ENCODE assay signal across 9 cellular contexts in the genomic region with DNA sequence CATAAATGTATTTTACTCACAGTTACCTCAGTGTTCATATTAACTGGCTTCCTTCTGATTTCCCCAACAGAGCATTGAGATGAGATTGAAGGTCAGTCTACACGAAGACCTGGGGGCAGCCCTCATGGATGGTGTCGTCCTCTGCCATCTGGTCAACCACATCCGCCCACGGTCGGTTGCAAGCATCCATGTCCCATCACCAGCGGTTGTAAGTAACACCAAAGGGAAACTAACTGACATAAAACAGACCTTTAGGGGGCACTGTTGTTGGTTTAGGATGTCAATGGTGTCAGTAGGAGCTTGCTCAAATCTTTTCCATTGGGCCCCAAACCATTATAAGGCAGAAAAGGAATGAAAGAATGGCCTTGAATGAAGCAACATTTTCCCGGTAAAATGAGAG.
A peak's percentile ranks its signal among the peaks of the same experiment; 100 is the strongest.
DNase-seq lines count a peak whose midpoint lies in the region; ATAC-seq and TF ChIP-seq lines count a peak whose summit lies in the region.
"Had no signal": no experiment of that assay in that cellular context is flagged by ENCODE, and none has a peak within 500 bp of the region (broad histone marks: within the 10 kb centered on the region; RNA-seq: fewer than 3 reads in every experiment).

No MANE protein-coding gene starts in this region.

- H3K9me2 ChIP-seq in OCI-LY7 (ENCODE audit: insufficient read depth, low read length) = no peaks in the 10 kb centered on the region

- CTCF ChIA-PET in OCI-LY7 (lab: Charles Lee; ENCODE audit: unreplicated experiment) = no interaction called here

- no peak for ATAC-seq in foreskin keratinocyte
- no peak for ATAC-seq in GM19452 (IDR thresholded peaks at IDR 0.05; ENCODE audit: unreplicated experiment)
- ATAC-seq: pancreas had no signal

- 0 out of 2 replicates have a peak, but pooled peaks cover 3% of the 10 kb centered on the region for H3K9me3 ChIP-seq in OCI-LY7 (ENCODE audit: low read length)
- H3K9me3 ChIP-seq: pancreas had no signal

- H3K36me3 ChIP-seq in OCI-LY7 (ENCODE audit: insufficient read depth, low read length) = peaks cover 96% of the 10 kb centered on the region

- no peak overlapping the region for H3K4me2 ChIP-seq in OCI-LY7 (ENCODE audit: low read length)

- H3K27ac ChIP-seq in OCI-LY7 (ENCODE audit: low read depth, low read length, poor library complexity, severe bottlenecking) (no peak overlapping the region), foreskin keratinocyte (no peak overlapping the region)
- H3K27ac ChIP-seq: pancreas had no signal

- BruUV-seq in OCI-LY7 (replicated peaks; lab: Mats Ljungman, UMichigan) = no TSS peak

- H3K79me2 ChIP-seq in OCI-LY7 (ENCODE audit: insufficient read depth, low read depth, low read length) = no peaks in the 10 kb centered on the region

- in situ Hi-C loops in G401 (cut with HindIII; ENCODE audit: low sequenced_read_pairs) = no loop called here

- H3K4me3 ChIP-seq in OCI-LY7 (ENCODE audit: low read depth, low read length, poor library complexity, severe bottlenecking) = no peak overlapping the region
- H3K4me3 ChIP-seq: pancreas had no signal

- POLR2A ChIA-PET in OCI-LY7 (lab: Charles Lee) = no interaction called here

- peak; percentile 46; the same call in 2 of the 3 replicates for TF ChIP-seq CTCF in GM12872 (IDR thresholded peaks at IDR 0.05; ENCODE audit: insufficient read depth, low read depth, low read length)
- TF ChIP-seq CTCF in OCI-LY7 (conservative IDR thresholded peaks at IDR 0.05; ENCODE audit: low read length) = peak; percentile 64
- peak; percentile 48 for TF ChIP-seq CTCF in foreskin keratinocyte (conservative IDR thresholded peaks at IDR 0.05)

- no peaks in the 10 kb centered on the region for H3K27me3 ChIP-seq in foreskin keratinocyte
- H3K27me3 ChIP-seq: pancreas had no signal

- H2AFZ ChIP-seq in OCI-LY7 (ENCODE audit: low read length) = no peak overlapping the region

- intact Hi-C loops in OCI-LY7 (cut with micrococcal nuclease; ENCODE audit: unreplicated experiment) = no loop called here

- no peaks in the 10 kb centered on the region for H3K4me1 ChIP-seq in OCI-LY7 (ENCODE audit: insufficient read depth, low read length, poor library complexity, severe bottlenecking)
- no peaks in the 10 kb centered on the region for H3K4me1 ChIP-seq in foreskin keratinocyte
- H3K4me1 ChIP-seq: pancreas had no signal

- DNase-seq in AML-193 (lab: John Stamatoyannopoulos, UW) (peak; percentile 40 to 51), OCI-LY7 (ENCODE audit: low spot score) (peak; percentile 16), foreskin keratinocyte (no peak), G401 (ENCODE audit: low spot score) (no peak), NCI-H187 (lab: John Stamatoyannopoulos, UW) (no peak), inferior parietal cortex (ENCODE audit: extremely low spot score) (no peak)
- DNase-seq: pancreas had no signal

- H4K20me1 ChIP-seq in OCI-LY7 (ENCODE audit: insufficient read depth, low read length) = no peaks in the 10 kb centered on the region

Comparison
In these comparisons a context has a peak if more than half of its experiments do, and no peak if none do; other contexts are left out.
1. DNase-seq: peak in AML-193 (2 of 2) and OCI-LY7 (single experiment); none in foreskin keratinocyte (0 of 2), G401 (single experiment), NCI-H187 (0 of 2) and inferior parietal cortex (single experiment).
2. Peak in every context shown above with its lines, with median percentiles within 50 percentile points of each other: CTCF ChIP-seq.